ENCODE assay signal across 33 cellular contexts in the genomic region with DNA sequence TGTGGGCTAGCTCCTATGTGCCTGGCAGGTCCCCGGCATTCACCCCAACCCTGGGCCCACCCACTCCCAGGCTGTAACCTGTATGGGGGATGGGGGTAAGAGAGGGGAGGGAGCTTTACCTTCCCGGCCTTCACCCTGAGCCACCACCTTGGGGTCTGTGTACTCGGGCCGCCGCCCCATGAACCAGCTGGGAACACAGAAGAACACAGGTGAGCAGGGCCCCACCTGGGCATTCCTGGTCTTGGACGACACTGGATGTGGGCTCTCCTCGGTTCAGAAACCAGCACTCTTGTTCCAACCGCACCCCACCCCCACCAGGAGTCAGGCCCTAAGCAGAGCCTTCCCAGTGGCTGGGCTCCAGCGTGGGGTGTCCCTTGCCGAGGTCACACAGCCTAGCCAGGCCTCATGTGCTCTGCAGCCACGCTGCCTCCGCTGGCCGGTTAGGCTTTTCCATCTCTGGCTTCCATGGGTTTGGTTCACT. TPM values are rescaled to one million over a fixed set of nuclear protein-coding genes. Genes with fewer than 3 reads are reported as not detected.
DNase-seq lines count a peak whose midpoint lies in the region; ATAC-seq and TF ChIP-seq lines count a peak whose summit lies in the region.
"Had no signal": no experiment of that assay in that cellular context is flagged by ENCODE, and none has a peak within 500 bp of the region (broad histone marks: within the 10 kb centered on the region; RNA-seq: fewer than 3 reads in every experiment).

No MANE protein-coding gene starts in this region.

- H2AFZ ChIP-seq in GM23338 (no peak overlapping the region), neural progenitor cell (replicated peaks) (no peak overlapping the region)

- H3K4me1 Mint-ChIP-seq in GM23338 (peaks cover 28% of the 10 kb centered on the region), endodermal cell (peaks cover 6% of the 10 kb centered on the region), neural progenitor cell (peaks cover 31% of the 10 kb centered on the region)
- H3K4me1 Mint-ChIP-seq: activated CD4-positive, alpha-beta T cell treated with anti-CD3 and anti-CD28 coated beads for 36 hours; activated naive CD4-positive, alpha-beta T cell treated with anti-CD3 and anti-CD28 coated beads, Interleukin-2, amount 10 ng/mL, durations not matched to agents 7 days and 5 days had no signal

- H3K9me3 ChIP-seq in Peyer's patch = no peaks in the 10 kb centered on the region
- H3K9me3 ChIP-seq in endodermal cell (ENCODE audit: control insufficient read depth, low read length) = no peaks in the 10 kb centered on the region
- H3K9me3 ChIP-seq in neural progenitor cell (ENCODE audit: low read depth) = no peaks in the 10 kb centered on the region
- H3K9me3 ChIP-seq: BLaER1 treated with 17β-estradiol and CSF1 and Interleukin-3, amounts not matched to agents 10 nM and 100 nM; breast epithelium; Caco-2; colonic mucosa; heart right ventricle had no signal

- H3K9ac ChIP-seq in endodermal cell (ENCODE audit: extremely low read depth, low read length, poor library complexity, severe bottlenecking) (no peak overlapping the region), neural progenitor cell (no peak overlapping the region)
- H3K9ac ChIP-seq: BLaER1 treated with 17β-estradiol and CSF1 and Interleukin-3, amounts not matched to agents 10 nM and 100 nM had no signal

- no peak overlapping the region for H3K4me3 Mint-ChIP-seq in GM23338
- H3K4me3 Mint-ChIP-seq in endodermal cell = no peak overlapping the region
- no peak overlapping the region for H3K4me3 Mint-ChIP-seq in neural progenitor cell
- H3K4me3 Mint-ChIP-seq: activated CD4-positive, alpha-beta T cell treated with anti-CD3 and anti-CD28 coated beads for 36 hours; activated naive CD4-positive, alpha-beta T cell treated with anti-CD3 and anti-CD28 coated beads, Interleukin-2, amount 10 ng/mL, durations not matched to agents 7 days and 5 days; T-helper 1 cell treated with Interleukin-12 subunit alpha and Interleukin-12 subunit beta and Interleukin-4 antibody, amounts not matched to agents 30 μg/mL and 1 μg/mL, for 36 hours; type B pancreatic cell had no signal

- H3K36me3 Mint-ChIP-seq in GM23338 (ENCODE audit: low read depth) (peaks cover 5% of the 10 kb centered on the region; the same call in 2 of the 3 replicates), endodermal cell (ENCODE audit: low read depth) (peaks cover 14% of the 10 kb centered on the region), neural progenitor cell (peaks cover 5% of the 10 kb centered on the region)
- H3K36me3 Mint-ChIP-seq: activated naive CD4-positive, alpha-beta T cell treated with anti-CD3 and anti-CD28 coated beads, Interleukin-2, amount 10 ng/mL, durations not matched to agents 7 days and 5 days had no signal

- peaks cover 17% of the 10 kb centered on the region for H3K4me1 ChIP-seq in GM23338 (ENCODE audit: insufficient read depth)
- H3K4me1 ChIP-seq in Peyer's patch = peaks cover 0 to 8% (median 0%) of the 10 kb centered on the region in 4 donors
- H3K4me1 ChIP-seq in endodermal cell (ENCODE audit: control insufficient read depth, insufficient read depth, low read length) = no peaks in the 10 kb centered on the region
- peaks cover 6% of the 10 kb centered on the region for H3K4me1 ChIP-seq in neural progenitor cell
- H3K4me1 ChIP-seq: colonic mucosa had no signal

- H3K4me3 ChIP-seq in GM23338 (no peak overlapping the region), Peyer's patch (no peak overlapping the region), endodermal cell (ENCODE audit: low read length) (no peak overlapping the region), neural progenitor cell (no peak overlapping the region)
- H3K4me3 ChIP-seq: BLaER1 treated with 17β-estradiol and CSF1 and Interleukin-3, amounts not matched to agents 10 nM and 100 nM; colonic mucosa; heart right ventricle had no signal

- no peaks in the 10 kb centered on the region for H3K36me3 ChIP-seq in GM23338 (ENCODE audit: insufficient read depth)
- no peaks in the 10 kb centered on the region for H3K36me3 ChIP-seq in Peyer's patch
- H3K36me3 ChIP-seq in endodermal cell (ENCODE audit: control insufficient read depth, insufficient read depth, low read length) = no peaks in the 10 kb centered on the region
- no peaks in the 10 kb centered on the region for H3K36me3 ChIP-seq in neural progenitor cell
- H3K36me3 ChIP-seq: BLaER1 treated with 17β-estradiol and CSF1 and Interleukin-3, amounts not matched to agents 10 nM and 100 nM; breast epithelium; colonic mucosa; heart right ventricle had no signal

- no peaks in the 10 kb centered on the region; the same call in 1 of the 2 replicates for H3F3A ChIP-seq in GM23338 (replicated peaks; ENCODE audit: low read depth)
- peaks cover 4% of the 10 kb centered on the region for H3F3A ChIP-seq in neural progenitor cell (ENCODE audit: low read depth)

- TF ChIP-seq CTCF in GM23338 (conservative IDR thresholded peaks at IDR 0.05; ENCODE audit: low read depth in 2 of 2) (peak in 1 of 2 experiments; percentile 42; a peak in 3 of 4 replicates), Peyer's patch (IDR thresholded peaks at IDR 0.05) (no peak), endodermal cell (conservative IDR thresholded peaks at IDR 0.05) (peak; percentile 43), neural progenitor cell (IDR thresholded peaks at IDR 0.05) (peak; percentile 8)

- H4K20me1 ChIP-seq in GM23338 (replicated peaks; ENCODE audit: insufficient read depth) (no peaks in the 10 kb centered on the region), neural progenitor cell (ENCODE audit: low read depth) (no peaks in the 10 kb centered on the region)

- TF ChIP-seq POLR2A in Peyer's patch (IDR thresholded peaks at IDR 0.05) = no peak

- no peak overlapping the region for H3K4me2 ChIP-seq in GM23338
- no peak overlapping the region for H3K4me2 ChIP-seq in neural progenitor cell
- H3K4me2 ChIP-seq: BLaER1 treated with 17β-estradiol and CSF1 and Interleukin-3, amounts not matched to agents 10 nM and 100 nM had no signal

- no peaks in the 10 kb centered on the region for H3K9me2 ChIP-seq in GM23338 (ENCODE audit: insufficient read depth)

- H3K27ac ChIP-seq in GM23338 (ENCODE audit: low read depth) (no peak overlapping the region), Peyer's patch (no peak overlapping the region), endodermal cell (ENCODE audit: low read depth, low read length) (no peak overlapping the region), neural progenitor cell (no peak overlapping the region)
- H3K27ac ChIP-seq: BLaER1 treated with 17β-estradiol and CSF1 and Interleukin-3, amounts not matched to agents 10 nM and 100 nM; colonic mucosa; heart right ventricle had no signal

- DNase-seq in GM23338 (ENCODE audit: low spot score) = peak; percentile 44
- DNase-seq in Peyer's patch = peak in 2 of 3 donors; percentile 37 to 39
- DNase-seq in endodermal cell = peak; percentile 76
- DNase-seq in neural progenitor cell (ENCODE audit: low spot score) = no peak
- DNase-seq in activated naive CD4-positive, alpha-beta T cell (lab: John Stamatoyannopoulos, UW) = no peak
- DNase-seq in iPS-NIHi7 (ENCODE audit: extremely low spot score) = no peak
- DNase-seq in AG20443 (ENCODE audit: low spot score) = no peak
- DNase-seq: activated CD4-positive, alpha-beta T cell treated with anti-CD3 and anti-CD28 coated beads for 36 hours; activated naive CD4-positive, alpha-beta T cell treated with anti-CD3 and anti-CD28 coated beads, Interleukin-2, amount 10 ng/mL, durations not matched to agents 7 days and 5 days; activated T-cell treated with anti-CD3 and anti-CD28 coated beads, Interleukin-2, amount 50 U/mL, for 48 hours; amygdala; colonic mucosa; DMS79; foreskin fibroblast; GF-D8; heart right ventricle; KBM-7; left cardiac atrium; MM.1S; NCI-H1417 treated with DMSO at 0.1 percent for 48 hours; NCI-H2081; NCI-H226; occipital lobe; small intestine had no signal

- H3K79me2 ChIP-seq in GM23338 (replicated peaks; ENCODE audit: insufficient read depth) (no peaks in the 10 kb centered on the region), neural progenitor cell (ENCODE audit: low read depth) (no peaks in the 10 kb centered on the region)

- H3K27me3 ChIP-seq in GM23338 (ENCODE audit: insufficient read depth) (no peaks in the 10 kb centered on the region), Peyer's patch (no peaks in the 10 kb centered on the region), endodermal cell (ENCODE audit: control insufficient read depth, insufficient read depth, low read length, poor library complexity, severe bottlenecking) (no peaks in the 10 kb centered on the region), neural progenitor cell (no peaks in the 10 kb centered on the region)
- H3K27me3 ChIP-seq: breast epithelium, colonic mucosa, heart right ventricle had no signal

- WGBS in endodermal cell (ENCODE audit: insufficient coverage in 1 of 2, insufficient read length in 1 of 2), 2 experiments = 90 to 96% methylated on average over 4 to 13 of the region's 13 CpGs

- H3K9me3 Mint-ChIP-seq in GM23338 (no peaks in the 10 kb centered on the region; the same call in 2 of the 3 replicates), endodermal cell (no peaks in the 10 kb centered on the region), neural progenitor cell (no peaks in the 10 kb centered on the region)
- H3K9me3 Mint-ChIP-seq: activated naive CD4-positive, alpha-beta T cell treated with anti-CD3 and anti-CD28 coated beads, Interleukin-2, amount 10 ng/mL, durations not matched to agents 7 days and 5 days; T-helper 1 cell treated with Interleukin-12 subunit alpha and Interleukin-12 subunit beta and Interleukin-4 antibody, amounts not matched to agents 30 μg/mL and 1 μg/mL, for 36 hours; type B pancreatic cell had no signal

- H3K27ac Mint-ChIP-seq in GM23338 = no peak overlapping the region; the same call in 1 of the 2 replicates
- no peak overlapping the region for H3K27ac Mint-ChIP-seq in endodermal cell
- H3K27ac Mint-ChIP-seq in neural progenitor cell = no peak overlapping the region
- H3K27ac Mint-ChIP-seq: activated CD4-positive, alpha-beta T cell treated with anti-CD3 and anti-CD28 coated beads for 36 hours; activated naive CD4-positive, alpha-beta T cell treated with anti-CD3 and anti-CD28 coated beads, Interleukin-2, amount 10 ng/mL, durations not matched to agents 7 days and 5 days; T-helper 1 cell treated with Interleukin-12 subunit alpha and Interleukin-12 subunit beta and Interleukin-4 antibody, amounts not matched to agents 30 μg/mL and 1 μg/mL, for 36 hours; type B pancreatic cell had no signal

- peak; percentile 56 for ATAC-seq in GM23338
- ATAC-seq: activated CD4-positive, alpha-beta T cell treated with anti-CD3 and anti-CD28 coated beads for 36 hours; esophagus mucosa; HCT116 had no signal

- H3K27me3 Mint-ChIP-seq in GM23338 (ENCODE audit: insufficient read depth, low read depth, poor library complexity) (peaks cover 12% of the 10 kb centered on the region), endodermal cell (ENCODE audit: insufficient read depth) (no peaks in the 10 kb centered on the region), neural progenitor cell (ENCODE audit: insufficient read depth, low read depth) (peaks cover 3% of the 10 kb centered on the region)
- H3K27me3 Mint-ChIP-seq: type B pancreatic cell had no signal

RNA-seq across cellular contexts. Expression of a gene that starts 18.8 kb away (rescaled TPM):
- total RNA-seq in GM23338 (2014; rRNA removed; shearing (Covaris generic)) = 47.2 and 63.5 TPM in 2 replicates
- 28.6 and 35.2 TPM in 2 replicates for polyA plus RNA-seq in GM23338 (2016; fragmentation: Nextera tagmentation; extraction: Ambion mirVana)
- total RNA-seq in Peyer's patch = 10 to 100 TPM in 1 of 4 donors, 1 to 10 TPM in 2, not detected in 1; 4.5 to 15.7 (median 5.6) TPM
- total RNA-seq in endodermal cell = 10 to 100 TPM; 37.7 to 42.8 TPM
- 28.5 TPM for polyA plus RNA-seq in endodermal cell (2013, experiment 1 of 2)
- 25.0 TPM for polyA plus RNA-seq in endodermal cell (2013, experiment 2 of 2)
- 15.1 and 43.0 TPM in 2 replicates for total RNA-seq in neural progenitor cell (ENCODE audit: low replicate concordance)

RNA-seq across cellular contexts. Expression of a gene that starts 34.6 kb away (rescaled TPM):
- total RNA-seq in GM23338 (2014; rRNA removed; shearing (Covaris generic)) = 40.8 and 53.1 TPM in 2 replicates
- polyA plus RNA-seq in GM23338 (2016; fragmentation: Nextera tagmentation; extraction: Ambion mirVana) = 15.5 and 15.6 TPM in 2 replicates
- total RNA-seq in Peyer's patch (10 to 100 TPM; 35.0 to 60.7 (median 46.5) TPM), endodermal cell (10 to 100 TPM; 33.3 to 53.4 TPM), neural progenitor cell (ENCODE audit: low replicate concordance) (12.2 and 20.7 TPM in 2 replicates)
- 29.3 TPM for polyA plus RNA-seq in endodermal cell (2013, experiment 1 of 2)
- 25.5 TPM for polyA plus RNA-seq in endodermal cell (2013, experiment 2 of 2)

RNA-seq across cellular contexts. Expression of a gene that starts 43.3 kb away (rescaled TPM):
- total RNA-seq in GM23338 (2014; rRNA removed; shearing (Covaris generic)) = 2.6 and 7.7 TPM in 2 replicates
- polyA plus RNA-seq in GM23338 (2016; fragmentation: Nextera tagmentation; extraction: Ambion mirVana) = 9.4 and 9.7 TPM in 2 replicates
- 10 to 100 TPM; 12.6 to 70.8 (median 43.9) TPM for total RNA-seq in Peyer's patch
- total RNA-seq in endodermal cell = 10 to 100 TPM; 11.1 to 36.8 TPM
- polyA plus RNA-seq in endodermal cell (2013, experiment 1 of 2) = 20.4 TPM
- polyA plus RNA-seq in endodermal cell (2013, experiment 2 of 2) = 18.1 TPM
- 0.22 TPM in 1 of 2 replicates, not detected in the other for total RNA-seq in neural progenitor cell (ENCODE audit: low replicate concordance)
- total RNA-seq: activated CD4-positive, alpha-beta T cell treated with anti-CD3 and anti-CD28 coated beads for 36 hours; Caco-2; HT-29; SK-MEL-5 had no signal

Comparison
In these comparisons a context has a peak if more than half of its experiments do, and no peak if none do; other contexts are left out.
1. DNase-seq: peak in GM23338 (single experiment), Peyer's patch (2 of 3) and endodermal cell (single experiment); none in neural progenitor cell (single experiment), activated naive CD4-positive, alpha-beta T cell (0 of 4), iPS-NIHi7 (single experiment) and AG20443 (single experiment).
2. CTCF ChIP-seq: peak in endodermal cell (single experiment) and neural progenitor cell (single experiment); none in Peyer's patch (0 of 6).